Comparison of ENCODE assay signal across 11 cellular contexts in genomic region chr2:164504253-164504652, GRCh38.
DNase-seq lines count a peak whose midpoint lies in the region; ATAC-seq and TF ChIP-seq lines count a peak whose summit lies in the region.
"Had no signal": no experiment of that assay in that cellular context is flagged by ENCODE, and none has a peak within 500 bp of the region (broad histone marks: within the 10 kb centered on the region; RNA-seq: fewer than 3 reads in every experiment).

No MANE protein-coding gene starts in this region.

- intact Hi-C loops in activated naive CD4-positive, alpha-beta T cell treated with anti-CD3 and anti-CD28 coated beads for 36 hours (cut with micrococcal nuclease), result no loop called here

- H3K4me1 Mint-ChIP-seq in nephron progenitor cell, result no peaks in the 10 kb centered on the region
- H3K4me1 Mint-ChIP-seq in activated naive CD4-positive, alpha-beta T cell treated with anti-CD3 and anti-CD28 coated beads for 36 hours (ENCODE audit: low read depth), result no peaks in the 10 kb centered on the region

- H3K36me3 Mint-ChIP-seq in nephron progenitor cell (ENCODE audit: low read depth), result no peaks in the 10 kb centered on the region
- H3K36me3 Mint-ChIP-seq in activated naive CD4-positive, alpha-beta T cell treated with anti-CD3 and anti-CD28 coated beads for 36 hours (ENCODE audit: low read depth), result no peaks in the 10 kb centered on the region

- no peaks in the 10 kb centered on the region for H3K9me3 Mint-ChIP-seq in nephron progenitor cell
- H3K9me3 Mint-ChIP-seq in activated naive CD4-positive, alpha-beta T cell treated with anti-CD3 and anti-CD28 coated beads for 36 hours, result peaks cover 1% of the 10 kb centered on the region

- TF ChIP-seq CTCF in choroid plexus epithelial cell (conservative IDR thresholded peaks at IDR 0.05; ENCODE audit: low read depth, low read length) (peak; percentile 53), nephron progenitor cell (IDR thresholded peaks at IDR 0.05) (peak; percentile 16)

- H3K4me3 Mint-ChIP-seq in nephron progenitor cell, result no peak overlapping the region
- no peak overlapping the region for H3K4me3 Mint-ChIP-seq in activated naive CD4-positive, alpha-beta T cell treated with anti-CD3 and anti-CD28 coated beads for 36 hours

- no peak overlapping the region for H3K4me3 ChIP-seq in choroid plexus epithelial cell (ENCODE audit: low read depth, low read length)

- H3K27me3 Mint-ChIP-seq in nephron progenitor cell (ENCODE audit: low read depth, poor library complexity), result no peaks in the 10 kb centered on the region
- H3K27me3 Mint-ChIP-seq in activated naive CD4-positive, alpha-beta T cell treated with anti-CD3 and anti-CD28 coated beads for 36 hours (ENCODE audit: low read depth), result no peaks in the 10 kb centered on the region

- H3K27ac Mint-ChIP-seq in nephron progenitor cell, result no peak overlapping the region
- H3K27ac Mint-ChIP-seq in activated naive CD4-positive, alpha-beta T cell treated with anti-CD3 and anti-CD28 coated beads for 36 hours, result no peak overlapping the region

- no peak for ATAC-seq in HG03378 (IDR thresholded peaks at IDR 0.05; ENCODE audit: unreplicated experiment)
- ATAC-seq: right cardiac atrium had no signal

- DNase-seq in EH (ENCODE audit: low read depth), result peak; percentile 4
- DNase-seq in HuH-7.5 (ENCODE audit: low spot score), result peak; percentile 7
- peak; percentile 19 for DNase-seq in choroid plexus epithelial cell (ENCODE audit: low read depth)
- DNase-seq in nephron progenitor cell, result peak; percentile 5
- DNase-seq in epidermal melanocyte (ENCODE audit: insufficient read length, low spot score), result no peak
- DNase-seq in LoVo (ENCODE audit: low spot score), result no peak
- DNase-seq in activated naive CD4-positive, alpha-beta T cell treated with anti-CD3 and anti-CD28 coated beads for 36 hours, result no peak
- DNase-seq: foreskin melanocyte, NCI-H526 treated with DMSO at 0.1 percent for 48 hours had no signal

- CTCF ChIA-PET in activated naive CD4-positive, alpha-beta T cell treated with anti-CD3 and anti-CD28 coated beads for 36 hours (lab: Charles Lee), result no interaction called here

Comparison
In these comparisons a context has a peak if more than half of its experiments do, and no peak if none do; other contexts are left out.
1. DNase-seq: peak in EH (single experiment), HuH-7.5 (single experiment), choroid plexus epithelial cell (single experiment) and nephron progenitor cell (single experiment); none in epidermal melanocyte (single experiment), LoVo (single experiment) and activated naive CD4-positive, alpha-beta T cell treated with anti-CD3 and anti-CD28 coated beads for 36 hours (single experiment).